ENCODE assay signal across 8 cellular contexts in the genomic region with DNA sequence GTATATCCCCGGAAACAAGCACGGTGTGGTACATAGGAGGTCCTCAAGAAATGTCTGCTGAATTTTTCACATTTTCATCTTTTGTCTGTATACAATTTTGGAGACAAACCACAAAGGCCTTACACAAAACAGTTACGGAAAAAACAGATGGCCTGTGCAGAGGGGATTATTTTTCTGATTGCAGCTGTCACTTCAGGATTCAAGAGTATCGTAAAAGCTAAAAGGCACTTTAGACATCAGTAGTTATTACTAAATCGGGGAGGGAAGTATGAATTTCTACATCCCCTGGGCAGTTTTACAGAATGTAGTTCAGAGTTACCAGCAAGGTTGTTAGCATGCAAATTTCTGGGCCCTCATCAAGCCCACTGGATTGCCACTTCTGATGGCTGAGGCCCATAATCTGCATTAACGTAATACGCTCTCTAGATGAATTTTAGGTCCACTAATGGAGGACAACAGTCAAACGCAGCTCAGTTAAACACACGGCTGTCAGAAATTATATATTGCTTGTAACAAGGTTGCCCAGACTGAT. TPM values are rescaled to one million over a fixed set of nuclear protein-coding genes. Genes with fewer than 3 reads are reported as not detected.
DNase-seq lines count a peak whose midpoint lies in the region; ATAC-seq and TF ChIP-seq lines count a peak whose summit lies in the region.

No MANE protein-coding gene starts in this region.

- peaks cover 24% of the 10 kb centered on the region for H3K4me1 Mint-ChIP-seq in osteocyte (ENCODE audit: unreplicated experiment)

- peaks cover 5% of the 10 kb centered on the region for H3K36me3 Mint-ChIP-seq in osteocyte (ENCODE audit: unreplicated experiment)

- peak overlapping the region; percentile 89 for H3K4me3 Mint-ChIP-seq in osteocyte (ENCODE audit: unreplicated experiment)

- no peak overlapping the region for H3K27ac Mint-ChIP-seq in osteocyte (ENCODE audit: unreplicated experiment)

- H3K9me3 Mint-ChIP-seq in osteocyte (ENCODE audit: unreplicated experiment) = no peaks in the 10 kb centered on the region

- H3K27me3 Mint-ChIP-seq in osteocyte (ENCODE audit: unreplicated experiment) = no peaks in the 10 kb centered on the region

- TF ChIP-seq CTCF in osteocyte (IDR thresholded peaks at IDR 0.05) = no peak

- ATAC-seq in GM18909 (IDR thresholded peaks at IDR 0.05; ENCODE audit: poor library complexity, unreplicated experiment) (no peak), GM18873 (IDR thresholded peaks at IDR 0.05; ENCODE audit: low FRiP score, unreplicated experiment) (no peak)

- DNase-seq in DMS79 (lab: John Stamatoyannopoulos, UW) (peak; percentile 12), MV-4-11 (lab: John Stamatoyannopoulos, UW) (peak; percentile 7), cerebellar cortex (ENCODE audit: low spot score) (peak; percentile 25), osteocyte (ENCODE audit: extremely low spot score, unreplicated experiment) (no peak), NCI-H510A treated with DMSO at 0.1 percent for 48 hours (lab: John Stamatoyannopoulos, UW) (no peak), C1 segment of cervical spinal cord (lab: John Stamatoyannopoulos, UW) (no peak)

RNA-seq across cellular contexts. Expression of a gene that starts 1.2 kb away (rescaled TPM):
- total RNA-seq in osteocyte = 24.0 and 25.4 TPM in 2 replicates

Comparison
In these comparisons a context has a peak if more than half of its experiments do, and no peak if none do; other contexts are left out.
1. DNase-seq: peak in DMS79 (single experiment), MV-4-11 (single experiment) and cerebellar cortex (single experiment); none in osteocyte (single experiment), NCI-H510A treated with DMSO at 0.1 percent for 48 hours (single experiment) and C1 segment of cervical spinal cord (0 of 14).